In the genomic region with DNA sequence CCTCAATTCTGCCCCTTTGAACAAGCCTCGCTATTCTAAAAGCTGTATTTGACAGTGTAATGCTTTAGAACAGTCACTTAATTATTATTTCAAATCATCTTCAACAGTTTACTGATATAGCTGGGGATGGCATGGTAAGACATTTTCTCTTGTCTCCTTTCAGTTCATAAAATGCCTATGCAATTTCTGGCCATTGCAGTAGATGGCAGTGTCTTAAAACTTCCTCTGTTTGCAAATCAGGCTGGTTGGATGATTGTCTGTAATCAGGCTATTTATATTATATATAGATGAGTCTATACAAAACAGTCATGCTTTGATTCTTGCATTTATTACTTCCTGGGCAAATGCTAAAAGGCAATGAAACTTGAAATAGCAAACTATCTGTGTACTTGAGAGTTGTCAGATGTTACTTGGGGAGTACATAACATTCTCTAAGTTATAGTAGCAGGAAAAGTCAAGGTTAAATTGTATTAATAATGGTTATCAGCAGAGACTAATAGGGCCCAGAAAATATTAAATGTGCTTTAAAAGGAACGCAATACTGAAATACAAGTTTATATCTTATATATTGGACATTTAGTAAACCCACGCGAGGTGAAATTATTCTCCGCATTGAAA, we compare ENCODE assay signal across 9 cellular contexts. TPM values are rescaled to one million over a fixed set of nuclear protein-coding genes. Genes with fewer than 3 reads are reported as not detected.
DNase-seq lines count a peak whose midpoint lies in the region; ATAC-seq and TF ChIP-seq lines count a peak whose summit lies in the region.
"Had no signal": no experiment of that assay in that cellular context is flagged by ENCODE, and none has a peak within 500 bp of the region (broad histone marks: within the 10 kb centered on the region; RNA-seq: fewer than 3 reads in every experiment).

No MANE protein-coding gene starts in this region.

- H3K4me3 Mint-ChIP-seq in activated CD4-positive, alpha-beta T cell treated with anti-CD3 and anti-CD28 coated beads for 36 hours: no peak overlapping the region

- intact Hi-C loops in dorsolateral prefrontal cortex (cut with DNase I): no loop called here
- intact Hi-C loops in activated CD4-positive, alpha-beta T cell treated with anti-CD3 and anti-CD28 coated beads for 36 hours (cut with DNase I, micrococcal nuclease): loop anchor here in 1 of 2 experiments (2.0 kb wide), 1 partner anchor 576 kb away; no protein-coding TSS in a partner anchor

- H3K79me2 ChIP-seq in parathyroid adenoma: no peaks in the 10 kb centered on the region

- H3K9me3 Mint-ChIP-seq in activated CD4-positive, alpha-beta T cell treated with anti-CD3 and anti-CD28 coated beads for 36 hours (ENCODE audit: low read depth): peaks cover 3% of the 10 kb centered on the region

- no peak overlapping the region for H3K4me2 ChIP-seq in parathyroid adenoma (ENCODE audit: low read length)

- no peak overlapping the region for H3K27ac ChIP-seq in dorsolateral prefrontal cortex
- no peak overlapping the region for H3K27ac ChIP-seq in parathyroid adenoma

- no peak overlapping the region for H3K27ac Mint-ChIP-seq in activated CD4-positive, alpha-beta T cell treated with anti-CD3 and anti-CD28 coated beads for 36 hours

- no peak overlapping the region for H2AFZ ChIP-seq in parathyroid adenoma

- peaks cover 2% of the 10 kb centered on the region for H3K4me1 Mint-ChIP-seq in activated CD4-positive, alpha-beta T cell treated with anti-CD3 and anti-CD28 coated beads for 36 hours

- H3K9ac ChIP-seq in parathyroid adenoma: no peak overlapping the region

- H3K27me3 Mint-ChIP-seq in activated CD4-positive, alpha-beta T cell treated with anti-CD3 and anti-CD28 coated beads for 36 hours: peaks cover 23% of the 10 kb centered on the region

- H3K36me3 ChIP-seq in parathyroid adenoma (ENCODE audit: control insufficient read depth, insufficient read depth, low read length): no peaks in the 10 kb centered on the region

- no peaks in the 10 kb centered on the region for H3K4me1 ChIP-seq in parathyroid adenoma

- no peaks in the 10 kb centered on the region for H3K9me3 ChIP-seq in parathyroid adenoma (ENCODE audit: control insufficient read depth, low read length)

- TF ChIP-seq CTCF in HFF-Myc (IDR thresholded peaks at IDR 0.05; ENCODE audit: low read depth, low read length, missing control alignments) (peak; percentile 47), dorsolateral prefrontal cortex (IDR thresholded peaks at IDR 0.05 in 54 of 56, conservative IDR thresholded peaks at IDR 0.05 in 2 of 56; ENCODE audit: low read depth in 1 of 56, partially characterized antibody in 56 of 56) (peak; percentile 30 to 77 (median 65)), parathyroid adenoma (IDR thresholded peaks at IDR 0.05) (peak; percentile 13)

- H3K36me3 Mint-ChIP-seq in activated CD4-positive, alpha-beta T cell treated with anti-CD3 and anti-CD28 coated beads for 36 hours (ENCODE audit: low read depth): no peaks in the 10 kb centered on the region

- H3K4me3 ChIP-seq in HFF-Myc (replicated peaks; ENCODE audit: low read depth, low read length): no peak overlapping the region
- H3K4me3 ChIP-seq in dorsolateral prefrontal cortex: no peak overlapping the region
- H3K4me3 ChIP-seq in parathyroid adenoma (ENCODE audit: low read depth, low read length): no peak overlapping the region

- no peak for ATAC-seq in activated CD4-positive, alpha-beta T cell treated with anti-CD3 and anti-CD28 coated beads for 36 hours

- DNase-seq in DMS153 (lab: John Stamatoyannopoulos, UW) (peak; percentile 53), HFF-Myc (ENCODE audit: extremely low read depth, low read depth) (peak; percentile 15), NCI-H774 (lab: John Stamatoyannopoulos, UW) (peak; percentile 19), dorsolateral prefrontal cortex (no peak), 8988T (no peak)
- no peak for DNase-seq in activated CD4-positive, alpha-beta T cell treated with anti-CD3 and anti-CD28 coated beads for 36 hours
- no peak for DNase-seq in activated CD4-positive, CD25-positive, alpha-beta regulatory T cell (lab: John Stamatoyannopoulos, UW)

- CTCF ChIA-PET in activated CD4-positive, alpha-beta T cell treated with anti-CD3 and anti-CD28 coated beads for 36 hours (lab: Charles Lee): no interaction called here

- POLR2A ChIA-PET in activated CD4-positive, alpha-beta T cell treated with anti-CD3 and anti-CD28 coated beads for 36 hours (lab: Charles Lee): no interaction called here

- H3K27me3 ChIP-seq in dorsolateral prefrontal cortex (peaks cover 0 to 12% (median 0%) of the 10 kb centered on the region in 45 donors), parathyroid adenoma (ENCODE audit: control insufficient read depth, insufficient read depth, low read length) (no peaks in the 10 kb centered on the region)

RNA-seq across cellular contexts. Expression of gene LHFPL3, which starts 55.5 kb away (rescaled TPM):
- 10 to 100 TPM in 66 of 120 experiments, 1 to 10 TPM in 54; 5.4 to 20.9 (median 10.3) TPM for total RNA-seq in dorsolateral prefrontal cortex
- not detected for total RNA-seq in activated CD4-positive, alpha-beta T cell treated with anti-CD3 and anti-CD28 coated beads for 36 hours
- total RNA-seq: T-helper 1 cell treated with Interleukin-12 subunit alpha and Interleukin-12 subunit beta and Interleukin-4 antibody, amounts not matched to agents 30 ng/mL and 1 ng/mL, for 36 hours had no signal

Comparison
In these comparisons a context has a peak if more than half of its experiments do, and no peak if none do; other contexts are left out.
1. DNase-seq: peak in DMS153 (single experiment), HFF-Myc (single experiment) and NCI-H774 (single experiment); none in dorsolateral prefrontal cortex (0 of 10), 8988T (single experiment), activated CD4-positive, alpha-beta T cell treated with anti-CD3 and anti-CD28 coated beads for 36 hours (single experiment) and activated CD4-positive, CD25-positive, alpha-beta regulatory T cell (0 of 4).
2. CTCF ChIP-seq: peak in every context shown above with its lines; median percentile 65 in dorsolateral prefrontal cortex; 47 in HFF-Myc; 13 in parathyroid adenoma.
3. RNA of gene LHFPL3, which starts 55.5 kb away (total RNA-seq): 5.4 to 20.9 TPM in dorsolateral prefrontal cortex; not detected in activated CD4-positive, alpha-beta T cell treated with anti-CD3 and anti-CD28 coated beads for 36 hours; every median in the first group is over 4 times any median in the second.